13 cellular contexts compared by ENCODE assay signal in genomic region chr3:52093751-52094525, GRCh38. TPM values are rescaled to one million over a fixed set of nuclear protein-coding genes. Genes with fewer than 3 reads are reported as not detected.
DNase-seq lines count a peak whose midpoint lies in the region; ATAC-seq and TF ChIP-seq lines count a peak whose summit lies in the region.
"Had no signal": no experiment of that assay in that cellular context is flagged by ENCODE, and none has a peak within 500 bp of the region (broad histone marks: within the 10 kb centered on the region; RNA-seq: fewer than 3 reads in every experiment).

No MANE protein-coding gene starts in this region.

- no peaks in the 10 kb centered on the region for H3K27me3 Mint-ChIP-seq in activated naive CD8-positive, alpha-beta T cell treated with anti-CD3 and anti-CD28 coated beads for 36 hours
- H3K27me3 Mint-ChIP-seq: progenitor cell of endocrine pancreas had no signal

- H3K4me3 ChIP-seq in SJCRH30 (no peak overlapping the region), fibroblast of pulmonary artery (replicated peaks; ENCODE audit: low read depth, low read length) (no peak overlapping the region), smooth muscle cell (no peak overlapping the region), body of pancreas (no peak overlapping the region)

- peaks cover 18% of the 10 kb centered on the region for H3F3A ChIP-seq in smooth muscle cell (ENCODE audit: low read depth)

- H3K4me1 Mint-ChIP-seq in activated naive CD8-positive, alpha-beta T cell treated with anti-CD3 and anti-CD28 coated beads for 36 hours = no peaks in the 10 kb centered on the region

- H3K27me3 ChIP-seq in SJCRH30 = no peaks in the 10 kb centered on the region
- H3K27me3 ChIP-seq in smooth muscle cell (ENCODE audit: low read depth) = no peaks in the 10 kb centered on the region
- no peaks in the 10 kb centered on the region for H3K27me3 ChIP-seq in body of pancreas

- intact Hi-C loops in body of pancreas (cut with DNase I) = no loop called here

- no peaks in the 10 kb centered on the region for H3K79me2 ChIP-seq in smooth muscle cell (ENCODE audit: low read depth)

- peaks cover 3% of the 10 kb centered on the region for H3K36me3 ChIP-seq in SJCRH30
- H3K36me3 ChIP-seq in smooth muscle cell (ENCODE audit: low read depth) = no peaks in the 10 kb centered on the region
- no peaks in the 10 kb centered on the region for H3K36me3 ChIP-seq in body of pancreas (replicated peaks in 1 of 2; ENCODE audit: insufficient read depth in 1 of 2, low read depth in 2 of 2)

- WGBS in smooth muscle cell (ENCODE audit: low lambda C conversion rate) = 65% methylated on average over 7 of the region's 8 CpGs
- WGBS in body of pancreas, 2 donors = 93 to 96% methylated on average over 8 of the region's 8 CpGs

- H3K4me3 Mint-ChIP-seq in activated naive CD8-positive, alpha-beta T cell treated with anti-CD3 and anti-CD28 coated beads for 36 hours = no peak overlapping the region
- H3K4me3 Mint-ChIP-seq: activated T-helper 1 cell treated with anti-CD3 and anti-CD28 coated beads, Interleukin-12 subunit alpha, Interleukin-12 subunit beta, Interleukin-2, Interleukin-4 antibody, amounts not matched to agents 30 ng/mL and 10 ng/mL and 1 ng/mL, durations not matched to agents 14 hours and 24 hours and 36 hours had no signal

- no peak overlapping the region for H3K9ac ChIP-seq in smooth muscle cell (ENCODE audit: low read depth)

- H3K9me3 ChIP-seq in SJCRH30 (replicated peaks) (no peaks in the 10 kb centered on the region), smooth muscle cell (replicated peaks; ENCODE audit: low read depth) (no peaks in the 10 kb centered on the region), body of pancreas (no peaks in the 10 kb centered on the region)

- H3K36me3 Mint-ChIP-seq in activated naive CD8-positive, alpha-beta T cell treated with anti-CD3 and anti-CD28 coated beads for 36 hours = peaks cover 5% of the 10 kb centered on the region

- no peak for TF ChIP-seq POLR2A in body of pancreas (IDR thresholded peaks at IDR 0.05)

- H3K4me2 ChIP-seq in smooth muscle cell = no peak overlapping the region

- TF ChIP-seq CTCF in fibroblast of pulmonary artery (IDR thresholded peaks at IDR 0.05; ENCODE audit: low read length, missing control alignments) (no peak), smooth muscle cell (IDR thresholded peaks at IDR 0.05; ENCODE audit: borderline replicate concordance, insufficient read depth, poor library complexity, severe bottlenecking) (no peak), body of pancreas (IDR thresholded peaks at IDR 0.05) (no peak)

- no peak for ATAC-seq in body of pancreas

- peaks cover 54% of the 10 kb centered on the region for H3K4me1 ChIP-seq in SJCRH30
- peaks cover 25% of the 10 kb centered on the region for H3K4me1 ChIP-seq in smooth muscle cell (ENCODE audit: low read depth)
- H3K4me1 ChIP-seq in body of pancreas = no peaks in the 10 kb centered on the region

- DNase-seq in GM03348 (ENCODE audit: low spot score) = peak; percentile 60
- peak; percentile 43 to 50 for DNase-seq in SJCRH30
- peak; percentile 47 for DNase-seq in fibroblast of pulmonary artery (ENCODE audit: low read depth)
- no peak for DNase-seq in smooth muscle cell (lab: John Stamatoyannopoulos, UW; ENCODE audit: unreplicated experiment)
- no peak for DNase-seq in hippocampal formation (lab: John Stamatoyannopoulos, UW)
- DNase-seq in activated naive CD8-positive, alpha-beta T cell treated with anti-CD3 and anti-CD28 coated beads for 36 hours = no peak
- DNase-seq in body of pancreas = no peak
- DNase-seq in anterior cingulate cortex (lab: John Stamatoyannopoulos, UW) = no peak
- DNase-seq: activated CD4-positive, CD25-positive, alpha-beta regulatory T cell; NCI-H1092; NCI-H526 had no signal

- H4K20me1 ChIP-seq in smooth muscle cell (ENCODE audit: low read depth) = no peaks in the 10 kb centered on the region

- peak overlapping the region; percentile 20; the same call in 1 of the 2 replicates for H3K27ac ChIP-seq in SJCRH30
- H3K27ac ChIP-seq in smooth muscle cell (ENCODE audit: low read depth) = peak overlapping the region; percentile 36
- H3K27ac ChIP-seq in body of pancreas = no peak overlapping the region

- no peak overlapping the region for H2AFZ ChIP-seq in smooth muscle cell (ENCODE audit: low read depth)

- no peaks in the 10 kb centered on the region for H3K9me3 Mint-ChIP-seq in activated naive CD8-positive, alpha-beta T cell treated with anti-CD3 and anti-CD28 coated beads for 36 hours
- H3K9me3 Mint-ChIP-seq: activated T-helper 1 cell treated with anti-CD3 and anti-CD28 coated beads, Interleukin-12 subunit alpha, Interleukin-12 subunit beta, Interleukin-2, Interleukin-4 antibody, amounts not matched to agents 30 ng/mL and 10 ng/mL and 1 ng/mL, durations not matched to agents 14 hours and 24 hours and 36 hours had no signal

- no peak overlapping the region for H3K27ac Mint-ChIP-seq in activated naive CD8-positive, alpha-beta T cell treated with anti-CD3 and anti-CD28 coated beads for 36 hours
- H3K27ac Mint-ChIP-seq: activated T-helper 1 cell treated with anti-CD3 and anti-CD28 coated beads, Interleukin-12 subunit alpha, Interleukin-12 subunit beta, Interleukin-2, Interleukin-4 antibody, amounts not matched to agents 30 ng/mL and 10 ng/mL and 1 ng/mL, durations not matched to agents 14 hours and 24 hours and 36 hours; progenitor cell of endocrine pancreas had no signal

RNA-seq across cellular contexts. Expression of gene DUSP7, which starts 37.6 kb away (rescaled TPM):
- total RNA-seq in SJCRH30 (2014; rRNA removed; shearing (Covaris generic)) = 9.1 and 9.6 TPM in 2 replicates
- total RNA-seq in smooth muscle cell (25.0 and 26.8 TPM in 2 replicates), body of pancreas (1 to 10 TPM; 2.6 to 3.3 TPM)
- 12.4 and 13.3 TPM in 2 replicates for polyA plus RNA-seq in smooth muscle cell
- total RNA-seq in activated naive CD8-positive, alpha-beta T cell treated with anti-CD3 and anti-CD28 coated beads for 36 hours = 10 to 100 TPM; 21.7 to 22.0 TPM

Comparison
In these comparisons a context has a peak if more than half of its experiments do, and no peak if none do; other contexts are left out.
1. DNase-seq: peak in GM03348 (single experiment), SJCRH30 (2 of 2) and fibroblast of pulmonary artery (single experiment); none in smooth muscle cell (single experiment), hippocampal formation (0 of 2), activated naive CD8-positive, alpha-beta T cell treated with anti-CD3 and anti-CD28 coated beads for 36 hours (single experiment), body of pancreas (0 of 4) and anterior cingulate cortex (0 of 58).
2. H3K27ac ChIP-seq: peak in SJCRH30 (single experiment) and smooth muscle cell (single experiment); none in body of pancreas (0 of 4).